In genomic region chr22:19173047-19174035, GRCh38 we compare ENCODE assay signal across 11 cellular contexts. TPM values are rescaled to one million over a fixed set of nuclear protein-coding genes. Genes with fewer than 3 reads are reported as not detected.
DNase-seq lines count a peak whose midpoint lies in the region; ATAC-seq, FAIRE-seq and TF ChIP-seq lines count a peak whose summit lies in the region.
"Had no signal": no experiment of that assay in that cellular context is flagged by ENCODE, and none has a peak within 500 bp of the region (broad histone marks: within the 10 kb centered on the region; RNA-seq: fewer than 3 reads in every experiment).

No MANE protein-coding gene starts in this region.

- TF ChIP-seq POLR2A in GM12878 (IDR thresholded peaks at IDR 0.05; ENCODE audit: low read depth, low read length) = peak; percentile 17; the same call in 1 of the 2 replicates

- peak overlapping the region; percentile 2 to 100 (median 97); a peak in 18 of 20 replicates for H3K4me3 ChIP-seq in BLaER1 treated with 17β-estradiol and CSF1 and Interleukin-3, amounts not matched to agents 10 nM and 100 nM
- H3K4me3 ChIP-seq in HUES48 (ENCODE audit: low read depth, low read length) (peak overlapping the region; percentile 92), GM12878 (peak overlapping the region; percentile 95)

- no peaks in the 10 kb centered on the region for H3K9me3 Mint-ChIP-seq in naive B cell

- H3K27me3 ChIP-seq in BLaER1 treated with 17β-estradiol and CSF1 and Interleukin-3, amounts not matched to agents 10 nM and 100 nM = peaks cover 24 to 30% (median 29%) of the 10 kb centered on the region in 11 experiments
- peaks cover 27% of the 10 kb centered on the region for H3K27me3 ChIP-seq in HUES48 (ENCODE audit: control insufficient read depth, insufficient read depth, low read length)
- H3K27me3 ChIP-seq in GM12878 (replicated peaks in 1 of 2; ENCODE audit: control insufficient read depth in 2 of 2, insufficient read depth in 2 of 2, low read length in 1 of 2) = peaks cover 5 to 11% of the 10 kb centered on the region in 2 experiments; a peak in 3 of 4 replicates

- H3K36me3 ChIP-seq in BLaER1 treated with 17β-estradiol and CSF1 and Interleukin-3, amounts not matched to agents 10 nM and 100 nM = peaks cover 0 to 38% (median 13%) of the 10 kb centered on the region in 11 experiments; a peak in 10 of 22 replicates
- peaks cover 33% of the 10 kb centered on the region for H3K36me3 ChIP-seq in HUES48 (ENCODE audit: control insufficient read depth, insufficient read depth, low read length)
- H3K36me3 ChIP-seq in GM12878 (ENCODE audit: control insufficient read depth in 2 of 2, insufficient read depth in 2 of 2, low read length in 1 of 2) = peaks cover 0 to 1% of the 10 kb centered on the region in 2 experiments; a peak in 2 of 4 replicates

- no peak for DNase-seq in GM12878 (ENCODE audit: low read depth, low spot score)
- no peak for DNase-seq in naive B cell
- no peak for DNase-seq in HK-2 (ENCODE audit: unreplicated experiment)
- no peak for DNase-seq in NOMO-1 treated with DMSO at 0.1 percent for 48 hours (lab: John Stamatoyannopoulos, UW; ENCODE audit: unreplicated experiment)
- no peak for DNase-seq in Ammon's horn (ENCODE audit: low spot score)
- DNase-seq in activated CD4-positive, CD25-positive, alpha-beta regulatory T cell treated with anti-CD3 and anti-CD28 coated beads, Interleukin-2, amount 50 U/mL, for 72 hours = no peak
- DNase-seq: upper lobe of left lung had no signal

- H3K27ac ChIP-seq in BLaER1 treated with 17β-estradiol and CSF1 and Interleukin-3, amounts not matched to agents 10 nM and 100 nM = peak overlapping the region in 9 of 11 experiments; percentile 91 to 99 (median 97); a peak in 18 of 22 replicates
- peak overlapping the region; percentile 84 for H3K27ac ChIP-seq in HUES48 (ENCODE audit: low read depth, low read length)
- H3K27ac ChIP-seq in GM12878 (ENCODE audit: control insufficient read depth, insufficient read depth) = no peak overlapping the region; the same call in 1 of the 2 replicates
- H3K27ac ChIP-seq: parathyroid adenoma had no signal

- H3K9ac ChIP-seq in BLaER1 treated with 17β-estradiol and CSF1 and Interleukin-3, amounts not matched to agents 10 nM and 100 nM = peak overlapping the region; percentile 95 to 100 (median 98); a peak in 21 of 22 replicates
- H3K9ac ChIP-seq in HUES48 (ENCODE audit: low read depth, low read length) (no peak overlapping the region), GM12878 (ENCODE audit: control insufficient read depth, insufficient read depth, low read length) (peak overlapping the region; percentile 95)
- H3K9ac ChIP-seq: parathyroid adenoma had no signal

- 41% methylated on average over 19 of the region's 19 CpGs for WGBS in GM12878 (ENCODE audit: insufficient coverage, insufficient replicate concordance, low lambda C conversion rate, missing lambda C conversion rate)

- H2AFZ ChIP-seq in GM12878 (ENCODE audit: control insufficient read depth, low read depth, low read length) = no peak overlapping the region
- H2AFZ ChIP-seq: parathyroid adenoma had no signal

- H3K4me2 ChIP-seq in BLaER1 treated with 17β-estradiol and CSF1 and Interleukin-3, amounts not matched to agents 10 nM and 100 nM = peak overlapping the region; percentile 96 to 100 (median 98)
- peak overlapping the region; percentile 89 for H3K4me2 ChIP-seq in GM12878 (ENCODE audit: control insufficient read depth, insufficient read depth)

- H3K27me3 Mint-ChIP-seq in naive B cell = peaks cover 15 to 20% (median 19%) of the 10 kb centered on the region in 3 donors

- peaks cover 50 to 82% (median 67%) of the 10 kb centered on the region in 3 donors for H3K4me1 Mint-ChIP-seq in naive B cell

- peak overlapping the region in 3 of 6 donors; percentile 92 to 93 (median 92) for H3K27ac Mint-ChIP-seq in naive B cell

- no peaks in the 10 kb centered on the region for H3K36me3 Mint-ChIP-seq in naive B cell

- H3K9me3 ChIP-seq in BLaER1 treated with 17β-estradiol and CSF1 and Interleukin-3, amounts not matched to agents 10 nM and 100 nM (replicated peaks in 1 of 11) = no peaks in the 10 kb centered on the region
- H3K9me3 ChIP-seq in HUES48 (ENCODE audit: control insufficient read depth, insufficient read depth, low read length) (no peaks in the 10 kb centered on the region), GM12878 (replicated peaks; ENCODE audit: control insufficient read depth, insufficient read depth, low read length) (no peaks in the 10 kb centered on the region)
- H3K9me3 ChIP-seq: upper lobe of left lung had no signal

- TF ChIP-seq EP300 in GM12878 (IDR thresholded peaks at IDR 0.05; ENCODE audit: borderline replicate concordance in 1 of 2, control insufficient read depth in 1 of 2, low read depth in 2 of 2, low read length in 2 of 2) = no peak

- CTCF ChIA-PET in GM12878 (lab: Yijun Ruan, JAX) = interaction anchor here (1.2 to 2.1 kb wide), 2 partner anchors 29 to 67 kb away, joined by 3 to 15 read pairs; partner anchors contain the start of gene ESS2

- no peak for FAIRE-seq in GM12878 (lab: Jason Lieb, UNC)
- FAIRE-seq: RCC 7860 had no signal

- TF ChIP-seq CTCF in GM12878 (IDR thresholded peaks at IDR 0.05 in 2 of 3, conservative IDR thresholded peaks at IDR 0.05 in 1 of 3; ENCODE audit: control insufficient read depth in 2 of 3, extremely low read depth in 1 of 3, insufficient read depth in 1 of 3, low read depth in 3 of 3, low read length in 3 of 3) = no peak

- BruUV-seq in GM12878 (replicated peaks; lab: Mats Ljungman, UMichigan) = no TSS peak

- H3K79me2 ChIP-seq in GM12878 (ENCODE audit: control insufficient read depth, insufficient read depth, low read length) = peaks cover 49% of the 10 kb centered on the region
- H3K79me2 ChIP-seq: parathyroid adenoma had no signal

- intact Hi-C loops in GM12878 (cut with micrococcal nuclease; ENCODE audit: unreplicated experiment) = no loop called here

- H4K20me1 ChIP-seq in BLaER1 treated with 17β-estradiol and CSF1 and Interleukin-3, amounts not matched to agents 10 nM and 100 nM = peaks cover 8 to 62% (median 47%) of the 10 kb centered on the region in 11 experiments; a peak in 19 of 22 replicates
- no peaks in the 10 kb centered on the region for H4K20me1 ChIP-seq in GM12878 (ENCODE audit: control insufficient read depth, insufficient read depth)

- SMC1A ChIA-PET in GM12878 (lab: Charles Lee; ENCODE audit: uncharacterized antibody, unreplicated experiment) = interaction anchor here (1.0 kb wide), 1 partner anchor 16 kb away, joined by 3 read pairs; no protein-coding TSS in a partner anchor

- H3K4me3 Mint-ChIP-seq in naive B cell = peak overlapping the region; percentile 91 to 96 (median 94)

- in situ Hi-C loops in GM12878 (cut with MboI) = no loop called here

- TF ChIP-seq RAD21 in GM12878 (IDR thresholded peaks at IDR 0.05; ENCODE audit: insufficient read depth, low read depth, low read length) = no peak

- peaks cover 64 to 69% (median 67%) of the 10 kb centered on the region in 10 experiments for H3K4me1 ChIP-seq in BLaER1 treated with 17β-estradiol and CSF1 and Interleukin-3, amounts not matched to agents 10 nM and 100 nM
- H3K4me1 ChIP-seq in HUES48 (ENCODE audit: control insufficient read depth, insufficient read depth, low read length) = peaks cover 38% of the 10 kb centered on the region
- H3K4me1 ChIP-seq in GM12878 (ENCODE audit: control insufficient read depth, insufficient read depth, low read length) = peaks cover 31% of the 10 kb centered on the region

- ATAC-seq in GM12878 (no peak), naive B cell (ENCODE audit: low read depth in 2 of 2) (no peak)

- RAD21 ChIA-PET in GM12878 (lab: Charles Lee; ENCODE audit: unreplicated experiment) = interaction anchor here (0.6 to 1.0 kb wide), 3 partner anchors 29 to 285 kb away, joined by 3 to 4 read pairs (median 3); partner anchors contain the start of gene ESS2

- POLR2A ChIA-PET in GM12878 (lab: Charles Lee) = no interaction called here

RNA-seq across cellular contexts. Expression of gene SLC25A1, which starts 5.2 kb away (rescaled TPM):
- 13.4 and 14.8 TPM in 2 replicates for total RNA-seq in GM12878 (2013; cell fraction: nucleolus; rRNA removed)
- 64.5 and 75.9 TPM in 2 replicates for total RNA-seq in GM12878 (2014; rRNA removed)
- 18.9 and 20.2 TPM in 2 replicates for total RNA-seq in GM12878 (2014; rRNA removed; fragmentation: Illumina TruSeq; extraction: Trizol)
- 79.0 and 90.6 TPM in 2 replicates for total RNA-seq in GM12878 (2021)
- 30.4 TPM for polyA plus RNA-seq in GM12878 (2011; ENCODE audit: low read depth)
- 9.9 and 21.2 TPM in 2 replicates for polyA plus RNA-seq in GM12878 (2011; rRNA removed)
- 54.7 and 56.4 TPM in 2 replicates for polyA plus RNA-seq in GM12878 (2011; cell fraction: cytosol; rRNA removed)
- 41.4 and 46.8 TPM in 2 replicates for polyA plus RNA-seq in GM12878 (2011; cell fraction: nucleus; rRNA removed)
- polyA plus RNA-seq in GM12878 (2012) = 57.4 and 70.6 TPM in 2 replicates
- 10.8 and 27.5 TPM in 2 replicates for polyA plus RNA-seq in GM12878 (2014; fragmentation: Illumina TruSeq; extraction: Trizol)
- 1 to 10 TPM; 2.3 to 7.8 TPM for polyA plus RNA-seq in GM12878 (2014; fragmentation: Nextera tagmentation; extraction: Ambion mirVana)
- polyA plus RNA-seq in GM12878 (2014; rRNA removed) = 59.8 and 67.2 TPM in 2 replicates
- polyA plus RNA-seq in GM12878 (2016; fragmentation: Nextera tagmentation; extraction: Ambion mirVana) = 10 to 100 TPM; 33.2 to 75.3 TPM
- polyA minus RNA-seq in GM12878 (2011; rRNA and poly(A)+ RNA removed) = 17.8 and 31.0 TPM in 2 replicates
- polyA minus RNA-seq in GM12878 (2011; cell fraction: cytosol; rRNA and poly(A)+ RNA removed) = 17.1 and 18.1 TPM in 2 replicates
- polyA minus RNA-seq in GM12878 (2011; cell fraction: nucleus; rRNA and poly(A)+ RNA removed) = 8.6 and 17.0 TPM in 2 replicates
- polyA plus RNA-seq in naive B cell (ENCODE audit: low read depth in 6 of 6) = 10 to 100 TPM; 63.5 to 88.8 (median 72.4) TPM

RNA-seq across cellular contexts. Expression of gene GSC2, which starts 23.2 kb away (rescaled TPM):
- not detected in 2 replicates for total RNA-seq in GM12878 (2013; cell fraction: nucleolus; rRNA removed)
- total RNA-seq in GM12878 (2014; rRNA removed) = not detected in 2 replicates
- total RNA-seq in GM12878 (2014; rRNA removed; fragmentation: Illumina TruSeq; extraction: Trizol) = not detected in 2 replicates
- not detected in 2 replicates for total RNA-seq in GM12878 (2021)
- polyA plus RNA-seq in GM12878 (2011; ENCODE audit: low read depth) = not detected
- not detected in 2 replicates for polyA plus RNA-seq in GM12878 (2011; rRNA removed)
- polyA plus RNA-seq in GM12878 (2011; cell fraction: cytosol; rRNA removed) = not detected in 2 replicates
- not detected in 2 replicates for polyA plus RNA-seq in GM12878 (2011; cell fraction: nucleus; rRNA removed)
- polyA plus RNA-seq in GM12878 (2012) = not detected in 2 replicates
- not detected in 2 replicates for polyA plus RNA-seq in GM12878 (2014; fragmentation: Illumina TruSeq; extraction: Trizol)
- polyA plus RNA-seq in GM12878 (2014; fragmentation: Nextera tagmentation; extraction: Ambion mirVana) = not detected
- not detected in 2 replicates for polyA plus RNA-seq in GM12878 (2014; rRNA removed)
- not detected for polyA plus RNA-seq in GM12878 (2016; fragmentation: Nextera tagmentation; extraction: Ambion mirVana)
- not detected in 2 replicates for polyA minus RNA-seq in GM12878 (2011; rRNA and poly(A)+ RNA removed)
- not detected in 2 replicates for polyA minus RNA-seq in GM12878 (2011; cell fraction: cytosol; rRNA and poly(A)+ RNA removed)
- polyA minus RNA-seq in GM12878 (2011; cell fraction: nucleus; rRNA and poly(A)+ RNA removed) = not detected in 2 replicates
- polyA plus RNA-seq in naive B cell (ENCODE audit: low read depth in 6 of 6) = not detected
- total RNA-seq: upper lobe of left lung had no signal

RNA-seq across cellular contexts. Expression of gene ESS2, which starts 28.9 kb away (rescaled TPM):
- 9.8 and 14.9 TPM in 2 replicates for total RNA-seq in GM12878 (2013; cell fraction: nucleolus; rRNA removed)
- total RNA-seq in GM12878 (2014; rRNA removed) (12.5 and 13.5 TPM in 2 replicates), GM12878 (2014; rRNA removed; fragmentation: Illumina TruSeq; extraction: Trizol) (6.0 and 6.4 TPM in 2 replicates), GM12878 (2021) (17.9 and 18.3 TPM in 2 replicates)
- 4.2 TPM for polyA plus RNA-seq in GM12878 (2011; ENCODE audit: low read depth)
- polyA plus RNA-seq in GM12878 (2011; rRNA removed) (5.7 and 10.2 TPM in 2 replicates), GM12878 (2014; fragmentation: Illumina TruSeq; extraction: Trizol) (0.89 and 6.3 TPM in 2 replicates), GM12878 (2014; fragmentation: Nextera tagmentation; extraction: Ambion mirVana) (1 to 10 TPM in 1 of 2 experiments, under 1 TPM in 1; 0.14 to 1.0 TPM), GM12878 (2014; rRNA removed) (16.2 and 16.9 TPM in 2 replicates), GM12878 (2016; fragmentation: Nextera tagmentation; extraction: Ambion mirVana) (10 to 100 TPM; 14.2 to 15.0 TPM), naive B cell (ENCODE audit: low read depth in 6 of 6) (10 to 100 TPM in 1 of 6 donors, 1 to 10 TPM in 5; 5.2 to 10.2 (median 8.3) TPM)
- polyA plus RNA-seq in GM12878 (2011; cell fraction: cytosol; rRNA removed) = 12.9 and 18.4 TPM in 2 replicates
- 17.2 and 24.5 TPM in 2 replicates for polyA plus RNA-seq in GM12878 (2011; cell fraction: nucleus; rRNA removed)
- 10.5 and 11.6 TPM in 2 replicates for polyA plus RNA-seq in GM12878 (2012)
- 2.9 and 7.7 TPM in 2 replicates for polyA minus RNA-seq in GM12878 (2011; rRNA and poly(A)+ RNA removed)
- 5.6 TPM in 2 replicates for polyA minus RNA-seq in GM12878 (2011; cell fraction: cytosol; rRNA and poly(A)+ RNA removed)
- 3.7 and 6.9 TPM in 2 replicates for polyA minus RNA-seq in GM12878 (2011; cell fraction: nucleus; rRNA and poly(A)+ RNA removed)

RNA-seq across cellular contexts. Expression of gene TSSK2, which starts 42.2 kb away (rescaled TPM):
- not detected in 2 replicates for total RNA-seq in GM12878 (2013; cell fraction: nucleolus; rRNA removed)
- 0.17 TPM in 1 of 2 replicates, not detected in the other for total RNA-seq in GM12878 (2014; rRNA removed)
- total RNA-seq in GM12878 (2014; rRNA removed; fragmentation: Illumina TruSeq; extraction: Trizol) = not detected in 2 replicates
- total RNA-seq in GM12878 (2021) = not detected in 2 replicates
- polyA plus RNA-seq in GM12878 (2011; ENCODE audit: low read depth) = not detected
- not detected in 2 replicates for polyA plus RNA-seq in GM12878 (2011; rRNA removed)
- not detected in 2 replicates for polyA plus RNA-seq in GM12878 (2011; cell fraction: cytosol; rRNA removed)
- polyA plus RNA-seq in GM12878 (2011; cell fraction: nucleus; rRNA removed) = not detected in 2 replicates
- polyA plus RNA-seq in GM12878 (2012) = not detected in 2 replicates
- 0.03 TPM in 1 of 2 replicates, not detected in the other for polyA plus RNA-seq in GM12878 (2014; fragmentation: Illumina TruSeq; extraction: Trizol)
- not detected for polyA plus RNA-seq in GM12878 (2014; fragmentation: Nextera tagmentation; extraction: Ambion mirVana)
- polyA plus RNA-seq in GM12878 (2014; rRNA removed) = not detected in 2 replicates
- not detected for polyA plus RNA-seq in GM12878 (2016; fragmentation: Nextera tagmentation; extraction: Ambion mirVana)
- not detected in 2 replicates for polyA minus RNA-seq in GM12878 (2011; rRNA and poly(A)+ RNA removed)
- polyA minus RNA-seq in GM12878 (2011; cell fraction: cytosol; rRNA and poly(A)+ RNA removed) = not detected in 2 replicates
- not detected in 2 replicates for polyA minus RNA-seq in GM12878 (2011; cell fraction: nucleus; rRNA and poly(A)+ RNA removed)
- polyA plus RNA-seq in naive B cell (ENCODE audit: low read depth in 6 of 6) = not detected
- total RNA-seq: upper lobe of left lung had no signal

RNA-seq across cellular contexts. Expression of gene DGCR2, which starts 51.1 kb away (rescaled TPM):
- 36.2 and 39.9 TPM in 2 replicates for total RNA-seq in GM12878 (2013; cell fraction: nucleolus; rRNA removed)
- total RNA-seq in GM12878 (2014; rRNA removed) = 19.5 and 20.7 TPM in 2 replicates
- total RNA-seq in GM12878 (2014; rRNA removed; fragmentation: Illumina TruSeq; extraction: Trizol) = 7.6 and 10.2 TPM in 2 replicates
- total RNA-seq in GM12878 (2021) = 25.9 and 27.4 TPM in 2 replicates
- polyA plus RNA-seq in GM12878 (2011; ENCODE audit: low read depth) = 7.8 TPM
- polyA plus RNA-seq in GM12878 (2011; rRNA removed) = 7.2 and 14.5 TPM in 2 replicates
- polyA plus RNA-seq in GM12878 (2011; cell fraction: cytosol; rRNA removed) = 20.5 and 24.0 TPM in 2 replicates
- 20.9 and 26.4 TPM in 2 replicates for polyA plus RNA-seq in GM12878 (2011; cell fraction: nucleus; rRNA removed)
- polyA plus RNA-seq in GM12878 (2012) = 12.1 and 14.4 TPM in 2 replicates
- polyA plus RNA-seq in GM12878 (2014; fragmentation: Illumina TruSeq; extraction: Trizol) = 12.0 and 14.5 TPM in 2 replicates
- under 1 TPM; 0.19 to 0.44 TPM for polyA plus RNA-seq in GM12878 (2014; fragmentation: Nextera tagmentation; extraction: Ambion mirVana)
- 17.5 and 18.7 TPM in 2 replicates for polyA plus RNA-seq in GM12878 (2014; rRNA removed)
- polyA plus RNA-seq in GM12878 (2016; fragmentation: Nextera tagmentation; extraction: Ambion mirVana) = 10 to 100 TPM; 24.1 to 28.4 TPM
- 14.9 and 21.1 TPM in 2 replicates for polyA minus RNA-seq in GM12878 (2011; rRNA and poly(A)+ RNA removed)
- 8.4 and 8.5 TPM in 2 replicates for polyA minus RNA-seq in GM12878 (2011; cell fraction: cytosol; rRNA and poly(A)+ RNA removed)
- polyA minus RNA-seq in GM12878 (2011; cell fraction: nucleus; rRNA and poly(A)+ RNA removed) = 9.8 and 16.3 TPM in 2 replicates
- 10 to 100 TPM; 27.4 to 50.6 (median 32.8) TPM for polyA plus RNA-seq in naive B cell (ENCODE audit: low read depth in 6 of 6)
